13 cellular contexts compared by ENCODE assay signal in the genomic region with DNA sequence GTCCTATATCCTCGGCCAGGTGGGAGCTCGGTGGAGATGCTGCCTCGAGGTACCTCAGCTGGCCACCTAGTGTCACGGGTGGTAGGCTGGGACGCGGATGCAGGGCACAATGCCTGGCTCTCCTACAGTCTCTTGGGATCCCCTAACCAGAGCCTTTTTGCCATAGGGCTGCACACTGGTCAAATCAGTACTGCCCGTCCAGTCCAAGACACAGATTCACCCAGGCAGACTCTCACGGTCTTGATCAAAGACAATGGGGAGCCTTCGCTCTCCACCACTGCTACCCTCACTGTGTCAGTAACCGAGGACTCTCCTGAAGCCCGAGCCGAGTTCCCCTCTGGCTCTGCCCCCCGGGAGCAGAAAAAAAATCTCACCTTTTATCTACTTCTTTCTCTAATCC. TPM values are rescaled to one million over a fixed set of nuclear protein-coding genes. Genes with fewer than 3 reads are reported as not detected.
DNase-seq lines count a peak whose midpoint lies in the region; ATAC-seq, FAIRE-seq and TF ChIP-seq lines count a peak whose summit lies in the region.
"Had no signal": no experiment of that assay in that cellular context is flagged by ENCODE, and none has a peak within 500 bp of the region (broad histone marks: within the 10 kb centered on the region; RNA-seq: fewer than 3 reads in every experiment).

No MANE protein-coding gene starts in this region.

- 10% methylated on average over 13 of the region's 13 CpGs for WGBS in GM23248 (ENCODE audit: low coverage in 1 of 2, low lambda C conversion rate in 2 of 2, missing lambda C conversion rate in 2 of 2), 2 experiments
- 66% methylated on average over 13 of the region's 13 CpGs for WGBS in GM12878 (ENCODE audit: insufficient coverage, insufficient replicate concordance, low lambda C conversion rate, missing lambda C conversion rate)

- no peaks in the 10 kb centered on the region for H3K9me2 ChIP-seq in GM23248 (ENCODE audit: insufficient read depth)

- TF ChIP-seq EP300 in GM12878 (IDR thresholded peaks at IDR 0.05; ENCODE audit: borderline replicate concordance in 1 of 2, control insufficient read depth in 1 of 2, low read depth in 2 of 2, low read length in 2 of 2): no peak

- RAD21 ChIA-PET in GM12878 (lab: Charles Lee; ENCODE audit: unreplicated experiment): interaction anchor here (1.2 to 4.9 kb wide), 4 partner anchors 33 to 86 kb away, joined by 3 to 109 read pairs (median 27); a partner anchor contains a TSS

- intact Hi-C loops in GM12878 (cut with micrococcal nuclease; ENCODE audit: unreplicated experiment) (no loop called here), lower lobe of right lung (cut with DNase I) (no loop called here)

- peaks cover 9% of the 10 kb centered on the region; the same call in 1 of the 2 replicates for H4K20me1 ChIP-seq in GM23248 (ENCODE audit: insufficient read depth)
- no peaks in the 10 kb centered on the region for H4K20me1 ChIP-seq in GM12878 (ENCODE audit: control insufficient read depth, insufficient read depth)

- H3K27ac ChIP-seq in GM23248: peak overlapping the region; percentile 76; the same call in 1 of the 2 replicates
- H3K27ac ChIP-seq in GM12878 (ENCODE audit: control insufficient read depth, insufficient read depth): no peak overlapping the region
- H3K27ac ChIP-seq in lower lobe of right lung: no peak overlapping the region
- H3K27ac ChIP-seq in stomach smooth muscle (ENCODE audit: low read length): no peak overlapping the region

- no peaks in the 10 kb centered on the region for H3K27me3 ChIP-seq in GM23248 (replicated peaks; ENCODE audit: insufficient read depth)
- no peaks in the 10 kb centered on the region; a peak in 1 of 4 replicates for H3K27me3 ChIP-seq in GM12878 (replicated peaks in 1 of 2; ENCODE audit: control insufficient read depth in 2 of 2, insufficient read depth in 2 of 2, low read length in 1 of 2)
- peaks cover 13% of the 10 kb centered on the region for H3K27me3 ChIP-seq in lower lobe of right lung (ENCODE audit: low read depth)
- no peaks in the 10 kb centered on the region for H3K27me3 ChIP-seq in stomach smooth muscle (ENCODE audit: control insufficient read depth in 1 of 2, insufficient read depth in 2 of 2, low read length in 2 of 2)

- POLR2A ChIA-PET in GM12878 (lab: Charles Lee): no interaction called here

- H3K36me3 ChIP-seq in GM23248 (ENCODE audit: low read depth) (no peaks in the 10 kb centered on the region; the same call in 1 of the 2 replicates), GM12878 (ENCODE audit: control insufficient read depth in 2 of 2, insufficient read depth in 2 of 2, low read length in 1 of 2) (no peaks in the 10 kb centered on the region), lower lobe of right lung (no peaks in the 10 kb centered on the region), stomach smooth muscle (ENCODE audit: control insufficient read depth in 2 of 2, insufficient read depth in 2 of 2, low read length in 2 of 2) (peaks cover 0 to 2% of the 10 kb centered on the region in 2 donors)

- CTCF ChIA-PET in GM12878 (lab: Yijun Ruan, JAX): interaction anchor here (1.3 to 8.5 kb wide), 6 partner anchors 12 to 87 kb away, joined by 5 to 213 read pairs (median 51); a partner anchor contains a TSS

- TF ChIP-seq CTCF in GM12878 (IDR thresholded peaks at IDR 0.05 in 2 of 3, conservative IDR thresholded peaks at IDR 0.05 in 1 of 3; ENCODE audit: control insufficient read depth in 2 of 3, extremely low read depth in 1 of 3, insufficient read depth in 1 of 3, low read depth in 3 of 3, low read length in 3 of 3): no peak
- no peak for TF ChIP-seq CTCF in lower lobe of right lung (IDR thresholded peaks at IDR 0.05)

- H3K4me1 ChIP-seq in GM23248 (ENCODE audit: insufficient read depth) (peaks cover 29% of the 10 kb centered on the region), GM12878 (ENCODE audit: control insufficient read depth, insufficient read depth, low read length) (peaks cover 19% of the 10 kb centered on the region), lower lobe of right lung (peaks cover 44% of the 10 kb centered on the region), stomach smooth muscle (ENCODE audit: control insufficient read depth, insufficient read depth, low read length) (peaks cover 39% of the 10 kb centered on the region)

- no peak for TF ChIP-seq POLR2A in GM12878 (IDR thresholded peaks at IDR 0.05; ENCODE audit: low read depth, low read length)

- no peak for ATAC-seq in GM12878
- ATAC-seq in lower lobe of right lung: no peak
- ATAC-seq in HG03520 (IDR thresholded peaks at IDR 0.05; ENCODE audit: unreplicated experiment): no peak
- ATAC-seq: activated CD4-positive, CD25-positive, alpha-beta regulatory T cell treated with anti-CD3 and anti-CD28 coated beads, Interleukin-2, amount 50 U/mL, for 24 hours; naive thymus-derived CD8-positive, alpha-beta T cell had no signal

- no peak for FAIRE-seq in GM12878 (lab: Jason Lieb, UNC)

- peak; percentile 54 for DNase-seq in GM23248
- no peak for DNase-seq in GM12878 (ENCODE audit: low read depth, low spot score)
- DNase-seq in lower lobe of right lung: no peak
- no peak for DNase-seq in NCI-H2029 treated with DMSO at 0.1 percent for 48 hours (lab: John Stamatoyannopoulos, UW)
- DNase-seq in SW480 (ENCODE audit: low spot score): no peak
- DNase-seq in activated CD4-positive, CD25-positive, alpha-beta regulatory T cell (lab: John Stamatoyannopoulos, UW): no peak
- DNase-seq: GDM1; naive thymus-derived CD8-positive, alpha-beta T cell; NCI-H187 treated with DMSO at 0.1 percent for 48 hours; RPMI8226 had no signal

- H2AFZ ChIP-seq in GM23248 (no peak overlapping the region), GM12878 (ENCODE audit: control insufficient read depth, low read depth, low read length) (no peak overlapping the region)

- H3K79me2 ChIP-seq in GM23248 (ENCODE audit: insufficient read depth): peaks cover 60% of the 10 kb centered on the region
- no peaks in the 10 kb centered on the region for H3K79me2 ChIP-seq in GM12878 (ENCODE audit: control insufficient read depth, insufficient read depth, low read length)

- SMC1A ChIA-PET in GM12878 (lab: Charles Lee; ENCODE audit: uncharacterized antibody, unreplicated experiment): interaction anchor here (1.0 to 6.6 kb wide), 5 partner anchors 15 to 80 kb away, joined by 3 to 117 read pairs (median 4); no protein-coding TSS in a partner anchor

- peaks cover 47% of the 10 kb centered on the region for H3F3A ChIP-seq in GM23248 (ENCODE audit: insufficient read depth)

- H3K4me2 ChIP-seq in GM23248 (ENCODE audit: unreplicated experiment) (peak overlapping the region; percentile 93), GM12878 (ENCODE audit: control insufficient read depth, insufficient read depth) (peak overlapping the region; percentile 80; the same call in 1 of the 2 replicates)

- H3K9ac ChIP-seq in GM23248 (peak overlapping the region; percentile 84), GM12878 (ENCODE audit: control insufficient read depth, insufficient read depth, low read length) (no peak overlapping the region), stomach smooth muscle (ENCODE audit: low read length in 2 of 2) (peak overlapping the region in 1 of 2 donors; percentile 17)

- H3K4me3 ChIP-seq in GM23248 (peak overlapping the region; percentile 88), GM12878 (peak overlapping the region; percentile 77; the same call in 1 of the 2 replicates), lower lobe of right lung (peak overlapping the region; percentile 63), stomach smooth muscle (ENCODE audit: low read length in 2 of 2) (peak overlapping the region; percentile 84 to 99)

- H3K9me3 ChIP-seq in GM23248 (ENCODE audit: low read depth): no peaks in the 10 kb centered on the region
- no peaks in the 10 kb centered on the region for H3K9me3 ChIP-seq in GM12878 (replicated peaks; ENCODE audit: control insufficient read depth, insufficient read depth, low read length)
- no peaks in the 10 kb centered on the region for H3K9me3 ChIP-seq in lower lobe of right lung
- H3K9me3 ChIP-seq in stomach smooth muscle (ENCODE audit: control insufficient read depth in 2 of 2, low read length in 2 of 2): no peaks in the 10 kb centered on the region

- no TSS peak for BruUV-seq in GM12878 (replicated peaks; lab: Mats Ljungman, UMichigan)

- in situ Hi-C loops in GM23248 (cut with MboI) (no loop called here), GM12878 (cut with MboI) (loop anchor here (5.0 kb wide), 1 partner anchor 49 kb away; no protein-coding TSS in a partner anchor)

- no peak for TF ChIP-seq RAD21 in GM12878 (IDR thresholded peaks at IDR 0.05; ENCODE audit: insufficient read depth, low read depth, low read length)

RNA-seq across cellular contexts. Expression of a gene that starts 2.0 kb away (rescaled TPM):
- total RNA-seq in GM23248 (2014; rRNA removed; shearing (Covaris generic)): 44.6 and 53.1 TPM in 2 replicates
- polyA plus RNA-seq in GM23248 (2016; fragmentation: Nextera tagmentation; extraction: Ambion mirVana) (74.4 and 77.4 TPM in 2 replicates), GM12878 (2011; rRNA removed) (0.86 and 1.5 TPM in 2 replicates), GM12878 (2014; fragmentation: Illumina TruSeq; extraction: Trizol) (22.1 and 23.5 TPM in 2 replicates), GM12878 (2014; fragmentation: Nextera tagmentation; extraction: Ambion mirVana) (under 1 TPM; 0.53 to 0.60 TPM), GM12878 (2014; rRNA removed) (13.1 and 14.5 TPM in 2 replicates), GM12878 (2016; fragmentation: Nextera tagmentation; extraction: Ambion mirVana) (10 to 100 TPM; 14.7 to 22.0 TPM)
- 9.8 and 12.7 TPM in 2 replicates for total RNA-seq in GM12878 (2013; cell fraction: nucleolus; rRNA removed)
- total RNA-seq in GM12878 (2014; rRNA removed) (11.0 TPM in 2 replicates), GM12878 (2014; rRNA removed; fragmentation: Illumina TruSeq; extraction: Trizol) (6.3 TPM in 2 replicates), GM12878 (2021) (20.5 TPM in 2 replicates), lower lobe of right lung (82.4 TPM)
- polyA plus RNA-seq in GM12878 (2011; ENCODE audit: low read depth): 5.8 TPM
- polyA plus RNA-seq in GM12878 (2011; cell fraction: cytosol; rRNA removed): 1.7 and 2.3 TPM in 2 replicates
- polyA plus RNA-seq in GM12878 (2011; cell fraction: nucleus; rRNA removed): 1.5 and 2.3 TPM in 2 replicates
- 8.4 and 10.8 TPM in 2 replicates for polyA plus RNA-seq in GM12878 (2012)
- 2.3 and 2.4 TPM in 2 replicates for polyA minus RNA-seq in GM12878 (2011; rRNA and poly(A)+ RNA removed)
- 0.94 and 1.9 TPM in 2 replicates for polyA minus RNA-seq in GM12878 (2011; cell fraction: cytosol; rRNA and poly(A)+ RNA removed)
- polyA minus RNA-seq in GM12878 (2011; cell fraction: nucleus; rRNA and poly(A)+ RNA removed): 3.0 and 6.0 TPM in 2 replicates
- total RNA-seq: naive thymus-derived CD8-positive, alpha-beta T cell had no signal

RNA-seq across cellular contexts. Expression of a gene that starts 7.0 kb away (rescaled TPM):
- 0.38 and 0.54 TPM in 2 replicates for total RNA-seq in GM23248 (2014; rRNA removed; shearing (Covaris generic))
- 0.11 and 0.16 TPM in 2 replicates for polyA plus RNA-seq in GM23248 (2016; fragmentation: Nextera tagmentation; extraction: Ambion mirVana)
- total RNA-seq in GM12878 (2013; cell fraction: nucleolus; rRNA removed): 5.5 and 6.1 TPM in 2 replicates
- 0.82 and 1.2 TPM in 2 replicates for total RNA-seq in GM12878 (2014; rRNA removed)
- total RNA-seq in GM12878 (2014; rRNA removed; fragmentation: Illumina TruSeq; extraction: Trizol): 1.0 TPM in 2 replicates
- 1.1 TPM in 2 replicates for total RNA-seq in GM12878 (2021)
- 0.07 TPM for polyA plus RNA-seq in GM12878 (2011; ENCODE audit: low read depth)
- polyA plus RNA-seq in GM12878 (2011; rRNA removed): 0.03 and 0.04 TPM in 2 replicates
- polyA plus RNA-seq in GM12878 (2011; cell fraction: cytosol; rRNA removed): 0.03 TPM in 2 replicates
- 0.37 and 0.39 TPM in 2 replicates for polyA plus RNA-seq in GM12878 (2011; cell fraction: nucleus; rRNA removed)
- polyA plus RNA-seq in GM12878 (2012): 0.15 and 0.18 TPM in 2 replicates
- 0.54 and 0.55 TPM in 2 replicates for polyA plus RNA-seq in GM12878 (2014; fragmentation: Illumina TruSeq; extraction: Trizol)
- polyA plus RNA-seq in GM12878 (2014; fragmentation: Nextera tagmentation; extraction: Ambion mirVana): under 1 TPM; 0.13 to 0.18 TPM
- 0.58 and 0.61 TPM in 2 replicates for polyA plus RNA-seq in GM12878 (2014; rRNA removed)
- polyA plus RNA-seq in GM12878 (2016; fragmentation: Nextera tagmentation; extraction: Ambion mirVana): under 1 TPM; 0.21 to 0.49 TPM
- 0.73 and 1.2 TPM in 2 replicates for polyA minus RNA-seq in GM12878 (2011; rRNA and poly(A)+ RNA removed)
- not detected in 2 replicates for polyA minus RNA-seq in GM12878 (2011; cell fraction: cytosol; rRNA and poly(A)+ RNA removed)
- 0.97 and 1.4 TPM in 2 replicates for polyA minus RNA-seq in GM12878 (2011; cell fraction: nucleus; rRNA and poly(A)+ RNA removed)
- total RNA-seq in lower lobe of right lung: 1.5 TPM
- total RNA-seq: naive thymus-derived CD8-positive, alpha-beta T cell had no signal
- polyA plus RNA-seq: naive thymus-derived CD8-positive, alpha-beta T cell had no signal

RNA-seq across cellular contexts. Expression of a gene that starts 11.1 kb away (rescaled TPM):
- total RNA-seq in GM23248 (2014; rRNA removed; shearing (Covaris generic)): 2.2 and 3.2 TPM in 2 replicates
- polyA plus RNA-seq in GM23248 (2016; fragmentation: Nextera tagmentation; extraction: Ambion mirVana) (1.8 and 2.5 TPM in 2 replicates), GM12878 (2011; rRNA removed) (0.05 TPM in 1 of 2 replicates, not detected in the other), GM12878 (2014; fragmentation: Illumina TruSeq; extraction: Trizol) (0.14 and 0.15 TPM in 2 replicates), GM12878 (2014; fragmentation: Nextera tagmentation; extraction: Ambion mirVana) (not detected), GM12878 (2014; rRNA removed) (0.20 and 0.29 TPM in 2 replicates), GM12878 (2016; fragmentation: Nextera tagmentation; extraction: Ambion mirVana) (under 1 TPM; 0.05 to 0.06 TPM)
- total RNA-seq in GM12878 (2013; cell fraction: nucleolus; rRNA removed): 4.6 and 4.9 TPM in 2 replicates
- total RNA-seq in GM12878 (2014; rRNA removed) (0.62 and 0.93 TPM in 2 replicates), GM12878 (2014; rRNA removed; fragmentation: Illumina TruSeq; extraction: Trizol) (0.46 and 0.58 TPM in 2 replicates), GM12878 (2021) (0.72 and 0.87 TPM in 2 replicates), lower lobe of right lung (1.8 TPM)
- polyA plus RNA-seq in GM12878 (2011; ENCODE audit: low read depth): 0.08 TPM
- not detected in 2 replicates for polyA plus RNA-seq in GM12878 (2011; cell fraction: cytosol; rRNA removed)
- 0.33 and 0.41 TPM in 2 replicates for polyA plus RNA-seq in GM12878 (2011; cell fraction: nucleus; rRNA removed)
- polyA plus RNA-seq in GM12878 (2012): 0.05 and 0.06 TPM in 2 replicates
- polyA minus RNA-seq in GM12878 (2011; rRNA and poly(A)+ RNA removed): 0.51 and 1.1 TPM in 2 replicates
- 0.31 TPM in 1 of 2 replicates, not detected in the other for polyA minus RNA-seq in GM12878 (2011; cell fraction: cytosol; rRNA and poly(A)+ RNA removed)
- polyA minus RNA-seq in GM12878 (2011; cell fraction: nucleus; rRNA and poly(A)+ RNA removed): 1.1 and 2.2 TPM in 2 replicates
- total RNA-seq: naive thymus-derived CD8-positive, alpha-beta T cell had no signal
- polyA plus RNA-seq: naive thymus-derived CD8-positive, alpha-beta T cell had no signal

RNA-seq across cellular contexts. Expression of a gene that starts 47.5 kb away (rescaled TPM):
- 8.6 and 10.9 TPM in 2 replicates for total RNA-seq in GM23248 (2014; rRNA removed; shearing (Covaris generic))
- 6.7 and 8.5 TPM in 2 replicates for polyA plus RNA-seq in GM23248 (2016; fragmentation: Nextera tagmentation; extraction: Ambion mirVana)
- total RNA-seq in GM12878 (2013; cell fraction: nucleolus; rRNA removed): 9.3 and 10.2 TPM in 2 replicates
- 0.38 and 0.79 TPM in 2 replicates for total RNA-seq in GM12878 (2014; rRNA removed)
- total RNA-seq in GM12878 (2014; rRNA removed; fragmentation: Illumina TruSeq; extraction: Trizol): 0.40 and 0.46 TPM in 2 replicates
- total RNA-seq in GM12878 (2021): 0.46 and 0.72 TPM in 2 replicates
- polyA plus RNA-seq in GM12878 (2011; ENCODE audit: low read depth): 0.17 TPM
- polyA plus RNA-seq in GM12878 (2011; rRNA removed): 0.04 TPM in 2 replicates
- polyA plus RNA-seq in GM12878 (2011; cell fraction: cytosol; rRNA removed): 0.07 and 0.10 TPM in 2 replicates
- polyA plus RNA-seq in GM12878 (2011; cell fraction: nucleus; rRNA removed): 0.69 and 0.70 TPM in 2 replicates
- polyA plus RNA-seq in GM12878 (2012): 0.26 and 0.36 TPM in 2 replicates
- 0.11 and 0.18 TPM in 2 replicates for polyA plus RNA-seq in GM12878 (2014; fragmentation: Illumina TruSeq; extraction: Trizol)
- polyA plus RNA-seq in GM12878 (2014; fragmentation: Nextera tagmentation; extraction: Ambion mirVana): not detected
- 0.28 and 0.32 TPM in 2 replicates for polyA plus RNA-seq in GM12878 (2014; rRNA removed)
- under 1 TPM; 0.16 to 0.48 TPM for polyA plus RNA-seq in GM12878 (2016; fragmentation: Nextera tagmentation; extraction: Ambion mirVana)
- 0.46 and 0.66 TPM in 2 replicates for polyA minus RNA-seq in GM12878 (2011; rRNA and poly(A)+ RNA removed)
- not detected in 2 replicates for polyA minus RNA-seq in GM12878 (2011; cell fraction: cytosol; rRNA and poly(A)+ RNA removed)
- 0.48 and 0.86 TPM in 2 replicates for polyA minus RNA-seq in GM12878 (2011; cell fraction: nucleus; rRNA and poly(A)+ RNA removed)
- 5.9 TPM for total RNA-seq in lower lobe of right lung

RNA-seq across cellular contexts. Expression of a gene that starts 57.0 kb away (rescaled TPM):
- 21.7 and 25.3 TPM in 2 replicates for total RNA-seq in GM23248 (2014; rRNA removed; shearing (Covaris generic))
- polyA plus RNA-seq in GM23248 (2016; fragmentation: Nextera tagmentation; extraction: Ambion mirVana) (15.3 and 18.1 TPM in 2 replicates), GM12878 (2011; rRNA removed) (0.45 and 0.79 TPM in 2 replicates), GM12878 (2014; fragmentation: Illumina TruSeq; extraction: Trizol) (2.6 and 2.7 TPM in 2 replicates), GM12878 (2014; fragmentation: Nextera tagmentation; extraction: Ambion mirVana) (under 1 TPM; 0.21 to 0.31 TPM), GM12878 (2014; rRNA removed) (2.1 TPM in 2 replicates), GM12878 (2016; fragmentation: Nextera tagmentation; extraction: Ambion mirVana) (1 to 10 TPM; 1.9 to 2.7 TPM)
- total RNA-seq in GM12878 (2013; cell fraction: nucleolus; rRNA removed): 12.7 and 14.4 TPM in 2 replicates
- total RNA-seq in GM12878 (2014; rRNA removed) (1.9 and 2.9 TPM in 2 replicates), GM12878 (2014; rRNA removed; fragmentation: Illumina TruSeq; extraction: Trizol) (2.1 and 2.2 TPM in 2 replicates), GM12878 (2021) (3.4 TPM in 2 replicates), lower lobe of right lung (3.2 TPM)
- polyA plus RNA-seq in GM12878 (2011; ENCODE audit: low read depth): 0.81 TPM
- 0.57 and 0.79 TPM in 2 replicates for polyA plus RNA-seq in GM12878 (2011; cell fraction: cytosol; rRNA removed)
- 1.4 and 1.7 TPM in 2 replicates for polyA plus RNA-seq in GM12878 (2011; cell fraction: nucleus; rRNA removed)
- polyA plus RNA-seq in GM12878 (2012): 1.5 and 1.6 TPM in 2 replicates
- polyA minus RNA-seq in GM12878 (2011; rRNA and poly(A)+ RNA removed): 1.1 and 2.5 TPM in 2 replicates
- polyA minus RNA-seq in GM12878 (2011; cell fraction: cytosol; rRNA and poly(A)+ RNA removed): 0.53 and 0.73 TPM in 2 replicates
- 3.3 and 4.7 TPM in 2 replicates for polyA minus RNA-seq in GM12878 (2011; cell fraction: nucleus; rRNA and poly(A)+ RNA removed)
- polyA plus RNA-seq: naive thymus-derived CD8-positive, alpha-beta T cell had no signal
